Comparison of ENCODE assay signal across 10 cellular contexts in the genomic region with DNA sequence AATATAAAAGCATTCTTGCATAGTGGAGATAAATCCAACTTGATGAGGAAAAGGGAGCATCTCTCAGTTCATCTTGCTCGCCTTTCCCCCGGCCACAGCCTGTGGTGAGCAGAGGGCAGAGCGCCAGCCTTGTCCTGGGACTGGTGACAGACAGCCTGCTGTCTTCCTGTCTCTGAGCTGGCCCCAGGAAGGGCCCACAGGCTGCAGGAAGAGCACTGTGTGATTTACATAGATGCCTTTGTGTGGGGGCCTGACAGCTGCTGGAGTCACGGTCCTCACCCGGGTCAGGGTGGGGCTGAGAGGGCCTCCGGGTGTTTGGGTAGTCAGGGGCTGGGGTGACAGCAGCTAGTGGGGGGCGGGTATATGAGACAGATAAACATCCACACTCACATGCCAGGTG. TPM values are rescaled to one million over a fixed set of nuclear protein-coding genes. Genes with fewer than 3 reads are reported as not detected.
DNase-seq lines count a peak whose midpoint lies in the region; ATAC-seq and TF ChIP-seq lines count a peak whose summit lies in the region.
"Had no signal": no experiment of that assay in that cellular context is flagged by ENCODE, and none has a peak within 500 bp of the region (broad histone marks: within the 10 kb centered on the region; RNA-seq: fewer than 3 reads in every experiment).

No MANE protein-coding gene starts in this region.

- POLR2A ChIA-PET in activated CD8-positive, alpha-beta T cell treated with anti-CD3 and anti-CD28 coated beads, Interleukin-2, amount 10 ng/mL, durations not matched to agents 7 days and 5 days (lab: Charles Lee): no interaction called here
- POLR2A ChIA-PET in activated CD8-positive, alpha-beta T cell treated with anti-CD3 and anti-CD28 coated beads for 36 hours (lab: Charles Lee): no interaction called here
- POLR2A ChIA-PET in activated CD4-positive, alpha-beta memory T cell treated with anti-CD3 and anti-CD28 coated beads for 36 hours (lab: Charles Lee): no interaction called here

- H3K9me3 Mint-ChIP-seq in activated CD8-positive, alpha-beta T cell treated with anti-CD3 and anti-CD28 coated beads, Interleukin-2, amount 10 ng/mL, durations not matched to agents 7 days and 5 days (ENCODE audit: insufficient read depth): peaks cover 4% of the 10 kb centered on the region
- H3K9me3 Mint-ChIP-seq in activated CD8-positive, alpha-beta T cell treated with anti-CD3 and anti-CD28 coated beads for 36 hours: peaks cover 5% of the 10 kb centered on the region
- peaks cover 11% of the 10 kb centered on the region for H3K9me3 Mint-ChIP-seq in activated CD4-positive, alpha-beta memory T cell treated with anti-CD3 and anti-CD28 coated beads for 36 hours

- intact Hi-C loops in activated CD8-positive, alpha-beta T cell treated with anti-CD3 and anti-CD28 coated beads for 36 hours (cut with micrococcal nuclease): loop anchor here (10.0 kb wide), 1 partner anchor 70 kb away; no protein-coding TSS in a partner anchor
- intact Hi-C loops in heart right ventricle (cut with DNase I): loop anchor here in 5 of 10 donors (5.0 to 10.0 kb wide), 3 partner anchors 67 to 72 kb away; no protein-coding TSS in a partner anchor
- intact Hi-C loops in activated CD4-positive, alpha-beta memory T cell treated with anti-CD3 and anti-CD28 coated beads for 36 hours (cut with micrococcal nuclease): no loop called here

- no peaks in the 10 kb centered on the region for H3K27me3 ChIP-seq in heart right ventricle
- H3K27me3 ChIP-seq: ovary had no signal

- H3K27ac ChIP-seq in heart right ventricle: no peak overlapping the region
- H3K27ac ChIP-seq: esophagus squamous epithelium, ovary had no signal

- H3K4me3 Mint-ChIP-seq in activated CD8-positive, alpha-beta T cell treated with anti-CD3 and anti-CD28 coated beads, Interleukin-2, amount 10 ng/mL, durations not matched to agents 7 days and 5 days: no peak overlapping the region
- H3K4me3 Mint-ChIP-seq in activated CD8-positive, alpha-beta T cell treated with anti-CD3 and anti-CD28 coated beads for 36 hours: no peak overlapping the region
- H3K4me3 Mint-ChIP-seq in activated CD4-positive, alpha-beta memory T cell treated with anti-CD3 and anti-CD28 coated beads for 36 hours: no peak overlapping the region

- peaks cover 0 to 11% (median 0%) of the 10 kb centered on the region in 9 donors for H3K4me1 ChIP-seq in heart right ventricle

- peaks cover 0 to 4% (median 0%) of the 10 kb centered on the region in 11 donors for H3K9me3 ChIP-seq in heart right ventricle
- H3K9me3 ChIP-seq: esophagus squamous epithelium, ovary had no signal

- DNase-seq in activated CD8-positive, alpha-beta T cell treated with anti-CD3 and anti-CD28 coated beads, Interleukin-2, amount 10 ng/mL, durations not matched to agents 7 days and 5 days: no peak
- no peak for DNase-seq in activated CD8-positive, alpha-beta T cell treated with anti-CD3 and anti-CD28 coated beads for 36 hours
- DNase-seq in RPMI8226 (peak; percentile 75), heart right ventricle (peak in 1 of 2 donors; percentile 34), superior temporal gyrus (ENCODE audit: extremely low spot score) (peak; percentile 39), amniotic stem cell (lab: John Stamatoyannopoulos, UW) (no peak), NCI-H2081 treated with DMSO at 0.1 percent for 48 hours (lab: John Stamatoyannopoulos, UW) (no peak)
- no peak for DNase-seq in activated CD4-positive, alpha-beta memory T cell treated with anti-CD3 and anti-CD28 coated beads for 36 hours
- DNase-seq: esophagus squamous epithelium, ovary had no signal

- no peaks in the 10 kb centered on the region for H3K36me3 Mint-ChIP-seq in activated CD8-positive, alpha-beta T cell treated with anti-CD3 and anti-CD28 coated beads, Interleukin-2, amount 10 ng/mL, durations not matched to agents 7 days and 5 days (ENCODE audit: low read depth)
- H3K36me3 Mint-ChIP-seq in activated CD8-positive, alpha-beta T cell treated with anti-CD3 and anti-CD28 coated beads for 36 hours (ENCODE audit: low read depth): no peaks in the 10 kb centered on the region
- peaks cover 7% of the 10 kb centered on the region for H3K36me3 Mint-ChIP-seq in activated CD4-positive, alpha-beta memory T cell treated with anti-CD3 and anti-CD28 coated beads for 36 hours

- H3K27me3 Mint-ChIP-seq in activated CD8-positive, alpha-beta T cell treated with anti-CD3 and anti-CD28 coated beads, Interleukin-2, amount 10 ng/mL, durations not matched to agents 7 days and 5 days (ENCODE audit: low read depth): peaks cover 16% of the 10 kb centered on the region
- H3K27me3 Mint-ChIP-seq in activated CD8-positive, alpha-beta T cell treated with anti-CD3 and anti-CD28 coated beads for 36 hours: peaks cover 13% of the 10 kb centered on the region
- peaks cover 16% of the 10 kb centered on the region for H3K27me3 Mint-ChIP-seq in activated CD4-positive, alpha-beta memory T cell treated with anti-CD3 and anti-CD28 coated beads for 36 hours

- no peak overlapping the region for H3K27ac Mint-ChIP-seq in activated CD8-positive, alpha-beta T cell treated with anti-CD3 and anti-CD28 coated beads, Interleukin-2, amount 10 ng/mL, durations not matched to agents 7 days and 5 days
- no peak overlapping the region for H3K27ac Mint-ChIP-seq in activated CD8-positive, alpha-beta T cell treated with anti-CD3 and anti-CD28 coated beads for 36 hours
- H3K27ac Mint-ChIP-seq in activated CD4-positive, alpha-beta memory T cell treated with anti-CD3 and anti-CD28 coated beads for 36 hours: no peak overlapping the region

- no peaks in the 10 kb centered on the region for H3K36me3 ChIP-seq in heart right ventricle
- H3K36me3 ChIP-seq: esophagus squamous epithelium, ovary had no signal

- whole genome bisulfite sequencing in heart right ventricle, 2 donors: 39 to 40% methylated on average over 7 of the region's 7 CpGs

- CTCF ChIA-PET in activated CD8-positive, alpha-beta T cell treated with anti-CD3 and anti-CD28 coated beads, Interleukin-2, amount 10 ng/mL, durations not matched to agents 7 days and 5 days (lab: Charles Lee): interaction anchor here (1.1 to 3.3 kb wide), 4 partner anchors 20 to 320 kb away, joined by 3 to 15 read pairs (median 3); no protein-coding TSS in a partner anchor
- CTCF ChIA-PET in activated CD8-positive, alpha-beta T cell treated with anti-CD3 and anti-CD28 coated beads for 36 hours (lab: Charles Lee): interaction anchor here (1.7 to 8.1 kb wide), 6 partner anchors 19 to 99 kb away, joined by 4 to 97 read pairs (median 8); no protein-coding TSS in a partner anchor
- CTCF ChIA-PET in activated CD4-positive, alpha-beta memory T cell treated with anti-CD3 and anti-CD28 coated beads for 36 hours (lab: Charles Lee): interaction anchor here (0.7 to 7.8 kb wide), 7 partner anchors 13 to 1458 kb away, joined by 3 to 126 read pairs (median 4); no protein-coding TSS in a partner anchor

- no peak for TF ChIP-seq CTCF in activated CD8-positive, alpha-beta T cell treated with anti-CD3 and anti-CD28 coated beads for 36 hours (IDR thresholded peaks at IDR 0.05)
- no peak for TF ChIP-seq CTCF in heart right ventricle (IDR thresholded peaks at IDR 0.05)

- H3K4me1 Mint-ChIP-seq in activated CD8-positive, alpha-beta T cell treated with anti-CD3 and anti-CD28 coated beads, Interleukin-2, amount 10 ng/mL, durations not matched to agents 7 days and 5 days (ENCODE audit: low read depth): peaks cover 7% of the 10 kb centered on the region
- H3K4me1 Mint-ChIP-seq in activated CD8-positive, alpha-beta T cell treated with anti-CD3 and anti-CD28 coated beads for 36 hours (ENCODE audit: low read depth): no peaks in the 10 kb centered on the region
- peaks cover 1% of the 10 kb centered on the region for H3K4me1 Mint-ChIP-seq in activated CD4-positive, alpha-beta memory T cell treated with anti-CD3 and anti-CD28 coated beads for 36 hours (ENCODE audit: low read depth)

- no peak overlapping the region for H3K4me3 ChIP-seq in heart right ventricle
- H3K4me3 ChIP-seq: esophagus squamous epithelium, ovary had no signal

- ATAC-seq in activated CD8-positive, alpha-beta T cell treated with anti-CD3 and anti-CD28 coated beads, Interleukin-2, amount 10 ng/mL, durations not matched to agents 7 days and 5 days: peak; percentile 54
- ATAC-seq in activated CD8-positive, alpha-beta T cell treated with anti-CD3 and anti-CD28 coated beads for 36 hours: no peak
- ATAC-seq in heart right ventricle: peak in 5 of 8 donors; percentile 32 to 59 (median 37)

RNA-seq across cellular contexts. Expression of gene PLA2G4D, which starts 29.4 kb away (rescaled TPM):
- total RNA-seq in activated CD8-positive, alpha-beta T cell treated with anti-CD3 and anti-CD28 coated beads, Interleukin-2, amount 10 ng/mL, durations not matched to agents 7 days and 5 days: not detected
- total RNA-seq in activated CD8-positive, alpha-beta T cell treated with anti-CD3 and anti-CD28 coated beads for 36 hours: not detected
- not detected for total RNA-seq in heart right ventricle
- polyA plus RNA-seq in heart right ventricle: not detected
- not detected for total RNA-seq in activated CD4-positive, alpha-beta memory T cell treated with anti-CD3 and anti-CD28 coated beads for 36 hours
- polyA plus RNA-seq: ovary had no signal

RNA-seq across cellular contexts. Expression of gene PLA2G4E, which starts 44.2 kb away (rescaled TPM):
- not detected for total RNA-seq in activated CD8-positive, alpha-beta T cell treated with anti-CD3 and anti-CD28 coated beads, Interleukin-2, amount 10 ng/mL, durations not matched to agents 7 days and 5 days
- total RNA-seq in activated CD8-positive, alpha-beta T cell treated with anti-CD3 and anti-CD28 coated beads for 36 hours: not detected
- under 1 TPM in 4 of 10 donors, not detected in 6; 0.05 to 0.79 (median 0.19) TPM for total RNA-seq in heart right ventricle
- polyA plus RNA-seq in heart right ventricle: under 1 TPM in 1 of 2 donors, not detected in 1; 0.07 TPM
- total RNA-seq in activated CD4-positive, alpha-beta memory T cell treated with anti-CD3 and anti-CD28 coated beads for 36 hours: not detected

Comparison
In these comparisons a context has a peak if more than half of its experiments do, and no peak if none do; other contexts are left out.
1. DNase-seq: peak in RPMI8226 (single experiment) and superior temporal gyrus (single experiment); none in activated CD8-positive, alpha-beta T cell treated with anti-CD3 and anti-CD28 coated beads, Interleukin-2, amount 10 ng/mL, durations not matched to agents 7 days and 5 days (single experiment), activated CD8-positive, alpha-beta T cell treated with anti-CD3 and anti-CD28 coated beads for 36 hours (single experiment), amniotic stem cell (single experiment), NCI-H2081 treated with DMSO at 0.1 percent for 48 hours (single experiment) and activated CD4-positive, alpha-beta memory T cell treated with anti-CD3 and anti-CD28 coated beads for 36 hours (single experiment).